ENCODE assay signal across 1 cellular context in the genomic region with DNA sequence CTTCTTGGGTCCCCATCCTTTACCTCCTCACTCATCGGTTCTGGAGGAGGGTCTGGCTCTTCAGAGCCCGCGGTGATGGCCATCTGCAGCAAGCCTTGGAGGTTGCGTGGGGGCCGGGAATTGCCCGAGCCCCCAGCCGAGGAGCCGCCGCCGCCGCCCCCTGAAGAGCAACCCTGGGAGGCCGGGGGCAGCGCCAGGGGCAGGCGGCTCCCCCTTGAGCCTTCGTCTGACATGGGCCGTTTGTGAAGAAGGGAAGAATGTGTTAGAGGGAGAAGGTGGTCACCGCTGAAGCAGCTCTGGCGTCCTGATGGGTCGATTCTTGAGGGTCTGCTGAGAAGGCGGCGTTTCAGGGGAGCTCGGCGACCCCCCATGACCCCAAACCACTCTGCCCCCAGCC.
TF ChIP-seq lines count a peak whose summit lies in the region.

No MANE protein-coding gene starts in this region.

TF ChIP-seq in H1, 55 proteins besides CTCF, POLR2A, EP300 and RAD21:
- TF ChIP-seq TBP (IDR thresholded peaks at IDR 0.05; ENCODE audit: low read depth, low read length) (no peak), TAF1 (IDR thresholded peaks at IDR 0.05; ENCODE audit: low read depth, low read length) (no peak)
